In the genomic region with DNA sequence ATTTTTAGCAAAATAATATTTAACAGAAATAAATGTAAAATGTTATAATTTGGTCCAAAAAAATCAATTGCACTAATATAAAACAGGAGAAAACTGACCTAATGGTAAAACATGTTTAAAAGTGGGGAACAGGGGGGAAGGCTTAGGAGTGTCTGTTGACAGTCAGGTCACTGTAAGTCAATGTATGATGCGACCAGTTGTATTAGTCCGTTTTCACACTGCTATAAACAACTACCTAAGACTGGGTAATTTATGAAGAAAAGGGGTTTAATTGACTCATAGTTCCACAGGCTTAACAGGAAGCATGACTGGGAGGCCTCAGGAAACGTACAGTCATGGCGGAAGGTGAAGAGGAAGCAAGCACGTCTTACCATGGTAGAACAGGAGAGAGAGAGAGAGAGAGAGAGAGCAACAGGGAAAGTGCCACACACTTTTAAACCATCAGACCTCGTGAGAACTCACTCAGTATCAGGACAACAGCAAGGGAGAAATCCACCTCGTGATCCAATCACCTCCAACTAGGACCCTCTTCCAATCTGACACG, we compare ENCODE assay signal across 15 cellular contexts. TPM values are rescaled to one million over a fixed set of nuclear protein-coding genes. Genes with fewer than 3 reads are reported as not detected.
A peak's percentile ranks its signal among the peaks of the same experiment; 100 is the strongest.
DNase-seq lines count a peak whose midpoint lies in the region; ATAC-seq and TF ChIP-seq lines count a peak whose summit lies in the region.
"Had no signal": no experiment of that assay in that cellular context is flagged by ENCODE, and none has a peak within 500 bp of the region (broad histone marks: within the 10 kb centered on the region; RNA-seq: fewer than 3 reads in every experiment).

No MANE protein-coding gene starts in this region.

- H3K27ac ChIP-seq in RWPE2 (ENCODE audit: poor library complexity, severe bottlenecking) (peak overlapping the region; percentile 97), foreskin keratinocyte (peak overlapping the region; percentile 5)
- H3K27ac ChIP-seq in CD4-positive, alpha-beta memory T cell (ENCODE audit: low read depth, low read length): no peak overlapping the region
- H3K27ac ChIP-seq: thyroid gland had no signal

- no peak for ATAC-seq in RWPE2 (ENCODE audit: low read depth)
- ATAC-seq in foreskin keratinocyte: peak; percentile 39
- no peak for ATAC-seq in stimulated activated memory B cell treated with anti-CD40 and anti-IgM and Interleukin-4, amounts not matched to agents 10 μg/mL and 1 μg/mL and 100 μg/mL, for 72 hours
- ATAC-seq: GM12878 had no signal

- CTCF ChIA-PET in CD4-positive, alpha-beta memory T cell (lab: Charles Lee; ENCODE audit: partially characterized antibody): no interaction called here

- no peaks in the 10 kb centered on the region for H3K36me3 Mint-ChIP-seq in stimulated activated memory B cell treated with anti-CD40 and anti-IgM and Interleukin-4, amounts not matched to agents 10 μg/mL and 1 μg/mL and 100 μg/mL, for 72 hours
- H3K36me3 Mint-ChIP-seq in CD4-positive, alpha-beta memory T cell: no peaks in the 10 kb centered on the region

- H3K36me3 ChIP-seq in RWPE2 (ENCODE audit: low read depth): no peaks in the 10 kb centered on the region
- H3K36me3 ChIP-seq in CD4-positive, alpha-beta memory T cell (ENCODE audit: insufficient read depth, low read length): no peaks in the 10 kb centered on the region
- H3K36me3 ChIP-seq: thyroid gland had no signal

- peaks cover 3% of the 10 kb centered on the region for H3K9me3 Mint-ChIP-seq in stimulated activated memory B cell treated with anti-CD40 and anti-IgM and Interleukin-4, amounts not matched to agents 10 μg/mL and 1 μg/mL and 100 μg/mL, for 72 hours
- H3K9me3 Mint-ChIP-seq in CD4-positive, alpha-beta memory T cell: peaks cover 0 to 3% (median 0%) of the 10 kb centered on the region in 8 donors

- no peak overlapping the region for H3K4me3 Mint-ChIP-seq in stimulated activated memory B cell treated with anti-CD40 and anti-IgM and Interleukin-4, amounts not matched to agents 10 μg/mL and 1 μg/mL and 100 μg/mL, for 72 hours
- H3K4me3 Mint-ChIP-seq in CD4-positive, alpha-beta memory T cell: no peak overlapping the region

- POLR2A ChIA-PET in CD4-positive, alpha-beta memory T cell (lab: Charles Lee; ENCODE audit: partially characterized antibody): no interaction called here

- intact Hi-C loops in CD4-positive, alpha-beta memory T cell (cut with micrococcal nuclease): no loop called here

- TF ChIP-seq CTCF in RWPE2 (IDR thresholded peaks at IDR 0.05; ENCODE audit: poor library complexity, severe bottlenecking) (no peak), foreskin keratinocyte (conservative IDR thresholded peaks at IDR 0.05) (no peak)

- peaks cover 32% of the 10 kb centered on the region for H3K4me1 ChIP-seq in RWPE2 (ENCODE audit: insufficient read depth, poor library complexity, severe bottlenecking)
- H3K4me1 ChIP-seq in foreskin keratinocyte: peaks cover 8% of the 10 kb centered on the region
- H3K4me1 ChIP-seq in CD4-positive, alpha-beta memory T cell (ENCODE audit: insufficient read depth, low read length): no peaks in the 10 kb centered on the region
- H3K4me1 ChIP-seq: thyroid gland had no signal

- DNase-seq in stimulated activated CD4-positive, alpha-beta T cell treated with anti-CD3 and anti-CD28 coated beads, Interleukin-1b, Interleukin-23, amount 100 ng/mL, for 48 hours: peak; percentile 34
- no peak for DNase-seq in stimulated activated CD4-positive, alpha-beta T cell treated with anti-CD3 and anti-CD28 coated beads, Interleukin-4, amount 100 ng/mL, for 4 hours
- DNase-seq in RWPE2 (ENCODE audit: low spot score): no peak
- DNase-seq in foreskin keratinocyte: no peak
- no peak for DNase-seq in islet precursor cell
- no peak for DNase-seq in cortex of kidney (lab: John Stamatoyannopoulos, UW)
- no peak for DNase-seq in CD4-positive, alpha-beta memory T cell
- DNase-seq: activated CD4-positive, CD25-positive, alpha-beta regulatory T cell; DND-41; NCI-H1105; thyroid gland had no signal

- H3K27ac Mint-ChIP-seq in stimulated activated memory B cell treated with anti-CD40 and anti-IgM and Interleukin-4, amounts not matched to agents 10 μg/mL and 1 μg/mL and 100 μg/mL, for 72 hours: no peak overlapping the region
- no peak overlapping the region for H3K27ac Mint-ChIP-seq in CD4-positive, alpha-beta memory T cell

- peaks cover 8% of the 10 kb centered on the region for H3K27me3 Mint-ChIP-seq in stimulated activated memory B cell treated with anti-CD40 and anti-IgM and Interleukin-4, amounts not matched to agents 10 μg/mL and 1 μg/mL and 100 μg/mL, for 72 hours
- H3K27me3 Mint-ChIP-seq in CD4-positive, alpha-beta memory T cell: no peaks in the 10 kb centered on the region

- H3K4me1 Mint-ChIP-seq in stimulated activated memory B cell treated with anti-CD40 and anti-IgM and Interleukin-4, amounts not matched to agents 10 μg/mL and 1 μg/mL and 100 μg/mL, for 72 hours: no peaks in the 10 kb centered on the region
- no peaks in the 10 kb centered on the region for H3K4me1 Mint-ChIP-seq in CD4-positive, alpha-beta memory T cell

- H3K27me3 ChIP-seq in RWPE2 (ENCODE audit: insufficient read depth, poor library complexity, severe bottlenecking): no peaks in the 10 kb centered on the region
- no peaks in the 10 kb centered on the region for H3K27me3 ChIP-seq in foreskin keratinocyte
- no peaks in the 10 kb centered on the region for H3K27me3 ChIP-seq in CD4-positive, alpha-beta memory T cell (ENCODE audit: insufficient read depth, low read length)
- H3K27me3 ChIP-seq: thyroid gland had no signal

- no peak overlapping the region for H3K4me3 ChIP-seq in RWPE2 (ENCODE audit: severe bottlenecking)
- no peak overlapping the region for H3K4me3 ChIP-seq in CD4-positive, alpha-beta memory T cell (ENCODE audit: low read length in 2 of 2)
- H3K4me3 ChIP-seq: GM12878, thyroid gland had no signal

- no peaks in the 10 kb centered on the region for H3K9me3 ChIP-seq in RWPE2 (ENCODE audit: severe bottlenecking)
- no peaks in the 10 kb centered on the region for H3K9me3 ChIP-seq in CD4-positive, alpha-beta memory T cell (ENCODE audit: control insufficient read depth in 1 of 2, low read length in 2 of 2)
- H3K9me3 ChIP-seq: thyroid gland had no signal

RNA-seq across cellular contexts. Expression of gene PLAC1, which starts 13.0 kb away (rescaled TPM):
- total RNA-seq in foreskin keratinocyte: 4.0 and 5.1 TPM in 2 replicates
- polyA plus RNA-seq in foreskin keratinocyte: 4.9 and 6.0 TPM in 2 replicates
- not detected for total RNA-seq in CD4-positive, alpha-beta memory T cell
- polyA plus RNA-seq in CD4-positive, alpha-beta memory T cell: not detected
- total RNA-seq: HT-29, omental fat pad, thyroid gland had no signal
